Comparison of ENCODE assay signal across 31 cellular contexts in genomic region chr9:37641331-37641730, GRCh38. TPM values are rescaled to one million over a fixed set of nuclear protein-coding genes. Genes with fewer than 3 reads are reported as not detected.
"Had no signal": no experiment of that assay in that cellular context is flagged by ENCODE, and none has a peak within 500 bp of the region (broad histone marks: within the 10 kb centered on the region; RNA-seq: fewer than 3 reads in every experiment).

No MANE protein-coding gene starts in this region.

- ATAC-seq: effector memory CD8-positive, alpha-beta T cell; esophagus mucosa; foreskin keratinocyte; gastroesophageal sphincter; heart left ventricle; left cardiac atrium; left lung; left ventricle myocardium superior; lower lobe of right lung; mucosa of descending colon had no signal

- FAIRE-seq: endometrium, frontal cortex, kidney had no signal

- H2AFZ ChIP-seq: hepatocyte had no signal

- H3K27ac ChIP-seq: colonic mucosa, epithelial cell of prostate, foreskin keratinocyte, gastroesophageal sphincter, heart left ventricle, hepatocyte, left lung, lower lobe of right lung had no signal

- H3K36me3 ChIP-seq: colonic mucosa, gastroesophageal sphincter, heart left ventricle, left lung, lower lobe of right lung had no signal

- H3K4me1 Mint-ChIP-seq: endodermal cell, immature natural killer cell, mesothelial cell of epicardium, naive B cell had no signal

- H3K9me3 ChIP-seq: colonic mucosa, gastroesophageal sphincter, heart left ventricle, left lung, lower lobe of right lung, mucosa of descending colon had no signal

- H3K36me3 Mint-ChIP-seq: immature natural killer cell, naive B cell had no signal

- H3K4me3 Mint-ChIP-seq: dendritic cell treated with granulocyte-macrophage colony-stimulating factor and Interleukin-4, amounts not matched to agents 40 ng/mL and 50 ng/mL, for 4 days; effector memory CD8-positive, alpha-beta T cell; endodermal cell; immature natural killer cell; mesothelial cell of epicardium had no signal

- H3K4me1 ChIP-seq: colonic mucosa, foreskin keratinocyte, gastroesophageal sphincter, left lung, lower lobe of right lung had no signal

- H3K4me3 ChIP-seq: colonic mucosa, gastroesophageal sphincter, heart left ventricle, hepatocyte, left lung, lower lobe of right lung, mucosa of descending colon had no signal

- H3K79me2 ChIP-seq: hepatocyte had no signal

- H3K27ac Mint-ChIP-seq: dendritic cell treated with granulocyte-macrophage colony-stimulating factor and Interleukin-4, amounts not matched to agents 40 ng/mL and 50 ng/mL, for 4 days; effector memory CD8-positive, alpha-beta T cell; endodermal cell; immature natural killer cell; mesothelial cell of epicardium; naive B cell had no signal

- H3K27me3 ChIP-seq: colonic mucosa had no signal

- H3K4me2 ChIP-seq: hepatocyte had no signal

- DNase-seq: colonic mucosa; cortex of kidney; effector CD8-positive, alpha-beta T cell; effector memory CD8-positive, alpha-beta T cell; endodermal cell; erythroblast; foreskin keratinocyte; heart left ventricle; hypothalamus; immature natural killer cell; islet precursor cell; kidney; left cardiac atrium; left lung; left ventricle myocardium superior; lower lobe of right lung; mesenchymal stem cell; mucosa of descending colon; naive B cell had no signal

- H3K9me3 Mint-ChIP-seq: dendritic cell treated with granulocyte-macrophage colony-stimulating factor and Interleukin-4, amounts not matched to agents 40 ng/mL and 50 ng/mL, for 4 days; effector memory CD8-positive, alpha-beta T cell; endodermal cell; immature natural killer cell; mesothelial cell of epicardium had no signal

RNA-seq across cellular contexts. Expression of gene FRMPD1, which starts 9.4 kb away (rescaled TPM):
- total RNA-seq: dermis microvascular lymphatic vessel endothelial cell, fibroblast of lung, fibroblast of villous mesenchyme, left lung, lung microvascular endothelial cell had no signal
- polyA plus RNA-seq: fibroblast of lung, immature natural killer cell had no signal
